8 cellular contexts compared by ENCODE assay signal in the genomic region with DNA sequence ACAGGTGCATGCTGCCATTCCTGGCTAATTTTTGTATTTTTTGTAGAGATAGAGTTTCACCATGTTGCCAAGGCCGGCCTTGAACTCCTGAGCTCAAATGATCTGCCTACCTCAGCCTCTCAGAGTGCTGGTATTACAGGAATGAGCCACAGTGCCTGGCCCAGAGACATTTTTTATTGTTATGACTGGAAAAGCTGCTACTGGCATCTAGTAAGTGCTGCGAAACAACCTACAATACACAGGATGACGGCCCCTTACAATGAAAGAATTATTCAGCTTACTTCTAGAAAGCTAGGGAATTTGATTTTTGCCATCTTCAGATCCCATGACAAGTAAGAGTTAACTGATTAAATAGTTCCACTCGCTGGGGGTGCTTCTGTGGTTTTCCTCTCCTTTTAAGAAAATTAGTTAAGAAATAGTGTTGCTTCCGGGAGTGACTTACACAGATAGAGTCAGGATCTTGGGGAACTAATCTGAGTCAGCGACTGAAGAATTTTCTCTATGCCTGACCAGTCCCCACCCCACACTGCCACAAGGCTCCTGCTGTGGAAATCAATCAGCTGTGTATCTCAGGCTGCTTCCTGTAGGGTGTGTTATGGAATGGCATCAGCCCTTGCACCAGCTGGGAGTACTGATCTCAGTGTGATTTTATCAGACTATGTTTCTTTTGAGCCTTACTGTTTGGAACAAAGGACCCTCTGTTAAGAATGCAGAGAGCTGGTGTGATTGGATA.
DNase-seq lines count a peak whose midpoint lies in the region; ATAC-seq and TF ChIP-seq lines count a peak whose summit lies in the region.

No MANE protein-coding gene starts in this region.

- H3K9me3 ChIP-seq in HCT116 (ENCODE audit: control insufficient read depth in 1 of 2, insufficient read depth in 1 of 2, low read depth in 1 of 2, low read length in 2 of 2): no peaks in the 10 kb centered on the region

- no peaks in the 10 kb centered on the region for H4K20me1 ChIP-seq in HCT116 (ENCODE audit: insufficient read depth)

- H3K36me3 Mint-ChIP-seq in chondrocyte (ENCODE audit: low read depth): peaks cover 3% of the 10 kb centered on the region
- H3K36me3 Mint-ChIP-seq in stimulated activated effector memory CD8-positive, alpha-beta T cell treated with anti-CD3 and anti-CD28 coated beads, Interleukin-12 subunit alpha, Interleukin-12 subunit beta, amount 100 ng/mL, for 72 hours: peaks cover 77% of the 10 kb centered on the region

- CTCF ChIA-PET in HCT116 (lab: Charles Lee): interaction anchor here (0.5 to 1.5 kb wide), 6 partner anchors 10 to 444 kb away, joined by 3 to 12 read pairs (median 4); no protein-coding TSS in a partner anchor

- RAD21 ChIA-PET in HCT116 (lab: Charles Lee; ENCODE audit: low non-redundant PET in 1 of 2, low total read pairs in 2 of 2, uncharacterized antibody in 2 of 2, unreplicated experiment in 2 of 2): no interaction called here

- no peaks in the 10 kb centered on the region for H3K27me3 ChIP-seq in HCT116 (ENCODE audit: insufficient read depth, low read length)

- peak overlapping the region; percentile 98 for H3K27ac Mint-ChIP-seq in chondrocyte (ENCODE audit: unreplicated experiment)
- H3K27ac Mint-ChIP-seq in stimulated activated effector memory CD8-positive, alpha-beta T cell treated with anti-CD3 and anti-CD28 coated beads, Interleukin-12 subunit alpha, Interleukin-12 subunit beta, amount 100 ng/mL, for 72 hours: peak overlapping the region; percentile 88

- H3K9me3 Mint-ChIP-seq in chondrocyte (ENCODE audit: low read depth): no peaks in the 10 kb centered on the region
- no peaks in the 10 kb centered on the region for H3K9me3 Mint-ChIP-seq in stimulated activated effector memory CD8-positive, alpha-beta T cell treated with anti-CD3 and anti-CD28 coated beads, Interleukin-12 subunit alpha, Interleukin-12 subunit beta, amount 100 ng/mL, for 72 hours

- H3K27me3 Mint-ChIP-seq in chondrocyte (ENCODE audit: low read depth): no peaks in the 10 kb centered on the region

- DNase-seq in AG08396 (ENCODE audit: low spot score): peak; percentile 85
- peak; percentile 98 for DNase-seq in HCT116 (ENCODE audit: low read depth, low spot score)
- DNase-seq in SW 1271 (lab: John Stamatoyannopoulos, UW): peak; percentile 78 to 98
- no peak for DNase-seq in chondrocyte (ENCODE audit: low spot score)
- DNase-seq in lower leg skin (ENCODE audit: low spot score in 2 of 2): peak; percentile 78 to 90
- peak in 1 of 2 donors; percentile 48 for DNase-seq in stimulated activated effector memory CD8-positive, alpha-beta T cell treated with anti-CD3 and anti-CD28 coated beads, Interleukin-12 subunit alpha, Interleukin-12 subunit beta, amount 100 ng/mL, for 72 hours (ENCODE audit: low spot score in 2 of 2)

- peak overlapping the region; percentile 59 for H3K4me3 Mint-ChIP-seq in chondrocyte (ENCODE audit: unreplicated experiment)
- peak overlapping the region; percentile 33 for H3K4me3 Mint-ChIP-seq in stimulated activated effector memory CD8-positive, alpha-beta T cell treated with anti-CD3 and anti-CD28 coated beads, Interleukin-12 subunit alpha, Interleukin-12 subunit beta, amount 100 ng/mL, for 72 hours

- peak; percentile 30 for TF ChIP-seq RAD21 in HCT116 (IDR thresholded peaks at IDR 0.05; ENCODE audit: low read depth)

- H3K27ac ChIP-seq in HCT116 (ENCODE audit: low read depth, low read length): peak overlapping the region; percentile 91

- peaks cover 15% of the 10 kb centered on the region for H3K79me2 ChIP-seq in HCT116 (ENCODE audit: insufficient read depth, low read length)

- no peaks in the 10 kb centered on the region for H3K36me3 ChIP-seq in HCT116 (ENCODE audit: control insufficient read depth in 1 of 2, insufficient read depth in 2 of 2, low read length in 2 of 2)

- POLR2A ChIA-PET in HCT116 (lab: Charles Lee): interaction anchor here (0.7 to 3.0 kb wide), 9 partner anchors 8 to 26 kb away, joined by 3 to 21 read pairs (median 4); no protein-coding TSS in a partner anchor

- ATAC-seq in HCT116 (peak; percentile 86), HG03095 (IDR thresholded peaks at IDR 0.05; ENCODE audit: unreplicated experiment) (no peak), GM18520 (IDR thresholded peaks at IDR 0.05; ENCODE audit: unreplicated experiment) (no peak)
- ATAC-seq in stimulated activated effector memory CD8-positive, alpha-beta T cell treated with anti-CD3 and anti-CD28 coated beads, Interleukin-12 subunit alpha, Interleukin-12 subunit beta, amount 100 ng/mL, for 72 hours: peak; percentile 89

- peaks cover 76% of the 10 kb centered on the region for H3K4me1 Mint-ChIP-seq in chondrocyte (ENCODE audit: low read depth)
- peaks cover 71% of the 10 kb centered on the region for H3K4me1 Mint-ChIP-seq in stimulated activated effector memory CD8-positive, alpha-beta T cell treated with anti-CD3 and anti-CD28 coated beads, Interleukin-12 subunit alpha, Interleukin-12 subunit beta, amount 100 ng/mL, for 72 hours

- peaks cover 67 to 78% of the 10 kb centered on the region in 2 experiments for H3K4me1 ChIP-seq in HCT116 (ENCODE audit: control insufficient read depth in 1 of 2, insufficient read depth in 2 of 2, low read length in 2 of 2)

- TF ChIP-seq CTCF in HCT116 (IDR thresholded peaks at IDR 0.05 in 2 of 3, conservative IDR thresholded peaks at IDR 0.05 in 1 of 3; ENCODE audit: borderline replicate concordance in 1 of 3, insufficient read depth in 1 of 3, low read depth in 2 of 3, low read length in 2 of 3) (no peak), chondrocyte (IDR thresholded peaks at IDR 0.05) (peak; percentile 38), lower leg skin (IDR thresholded peaks at IDR 0.05) (no peak)

- peak overlapping the region; percentile 47 for H3K9ac ChIP-seq in HCT116 (ENCODE audit: low read length)

- TF ChIP-seq POLR2A in HCT116 (IDR thresholded peaks at IDR 0.05; ENCODE audit: borderline replicate concordance, extremely low read depth, insufficient read depth, insufficient read length): no peak
- TF ChIP-seq POLR2A in lower leg skin (IDR thresholded peaks at IDR 0.05): no peak

- BruUV-seq in HCT116 (replicated peaks; lab: Mats Ljungman, UMichigan): no TSS peak

- 40 to 48% methylated on average over 6 of the region's 6 CpGs for WGBS in lower leg skin, 2 donors

- H2AFZ ChIP-seq in HCT116 (ENCODE audit: low read depth, low read length, poor library complexity, severe bottlenecking): no peak overlapping the region

- H3K9me2 ChIP-seq in HCT116 (ENCODE audit: insufficient read depth): no peaks in the 10 kb centered on the region

- intact Hi-C loops in HCT116 (cut with micrococcal nuclease): loop anchor here (1.0 to 10.0 kb wide), 2 partner anchors 206 to 1924 kb away; partner anchors contain the start of gene ZC3H12A
- intact Hi-C loops in lower leg skin (cut with DNase I; ENCODE audit: low total_unique reads): no loop called here

- H3K4me3 ChIP-seq in HCT116 (replicated peaks in 1 of 2; ENCODE audit: low read depth in 1 of 2, low read length in 2 of 2) (peak overlapping the region; percentile 15 to 50; a peak in 2 of 4 replicates), lower leg skin (ENCODE audit: low read depth, poor library complexity, severe bottlenecking) (no peak overlapping the region)

- peak overlapping the region; percentile 72 for H3K4me2 ChIP-seq in HCT116 (ENCODE audit: low read length)

TF ChIP-seq in HCT116, 20 proteins besides CTCF, POLR2A, EP300 and RAD21 (continues in another document):
- TF ChIP-seq SP1 (IDR thresholded peaks at IDR 0.05; ENCODE audit: low read depth) (peak; percentile 98), EGR1 (IDR thresholded peaks at IDR 0.05; ENCODE audit: low read depth) (peak; percentile 41; the same call in 1 of the 2 replicates), POLR2AphosphoS5 (IDR thresholded peaks at IDR 0.05; ENCODE audit: low read depth, low read length) (peak; percentile 82), FOSL1 (IDR thresholded peaks at IDR 0.05; ENCODE audit: low read depth) (peak; percentile 94), SRF (IDR thresholded peaks at IDR 0.05; ENCODE audit: low read depth) (peak; percentile 91), EZH2phosphoT487 (IDR thresholded peaks at IDR 0.05; ENCODE audit: borderline replicate concordance) (no peak), SIN3A (IDR thresholded peaks at IDR 0.05; ENCODE audit: low read depth) (peak; percentile 99), EZH2 (IDR thresholded peaks at IDR 0.05) (no peak), ELF1 (IDR thresholded peaks at IDR 0.05; ENCODE audit: borderline replicate concordance, low read depth) (peak; percentile 73; the same call in 1 of the 2 replicates)
- TF ChIP-seq, protein P1, sequence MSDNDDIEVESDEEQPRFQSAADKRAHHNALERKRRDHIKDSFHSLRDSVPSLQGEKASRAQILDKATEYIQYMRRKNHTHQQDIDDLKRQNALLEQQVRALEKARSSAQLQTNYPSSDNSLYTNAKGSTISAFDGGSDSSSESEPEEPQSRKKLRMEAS (IDR thresholded peaks at IDR 0.05): peak; percentile 89
- TF ChIP-seq, protein P2, sequence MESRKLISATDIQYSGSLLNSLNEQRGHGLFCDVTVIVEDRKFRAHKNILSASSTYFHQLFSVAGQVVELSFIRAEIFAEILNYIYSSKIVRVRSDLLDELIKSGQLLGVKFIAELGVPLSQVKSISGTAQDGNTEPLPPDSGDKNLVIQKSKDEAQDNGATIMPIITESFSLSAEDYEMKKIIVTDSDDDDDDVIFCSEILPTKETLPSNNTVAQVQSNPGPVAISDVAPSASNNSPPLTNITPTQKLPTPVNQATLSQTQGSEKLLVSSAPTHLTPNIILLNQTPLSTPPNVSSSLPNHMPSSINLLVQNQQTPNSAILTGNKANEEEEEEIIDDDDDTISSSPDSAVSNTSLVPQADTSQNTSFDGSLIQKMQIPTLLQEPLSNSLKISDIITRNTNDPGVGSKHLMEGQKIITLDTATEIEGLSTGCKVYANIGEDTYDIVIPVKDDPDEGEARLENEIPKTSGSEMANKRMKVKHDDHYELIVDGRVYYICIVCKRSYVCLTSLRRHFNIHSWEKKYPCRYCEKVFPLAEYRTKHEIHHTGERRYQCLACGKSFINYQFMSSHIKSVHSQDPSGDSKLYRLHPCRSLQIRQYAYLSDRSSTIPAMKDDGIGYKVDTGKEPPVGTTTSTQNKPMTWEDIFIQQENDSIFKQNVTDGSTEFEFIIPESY (IDR thresholded peaks at IDR 0.05; ENCODE audit: extremely low read depth, insufficient replicate concordance, low read length): peak; percentile 58
- TF ChIP-seq, protein P3, sequence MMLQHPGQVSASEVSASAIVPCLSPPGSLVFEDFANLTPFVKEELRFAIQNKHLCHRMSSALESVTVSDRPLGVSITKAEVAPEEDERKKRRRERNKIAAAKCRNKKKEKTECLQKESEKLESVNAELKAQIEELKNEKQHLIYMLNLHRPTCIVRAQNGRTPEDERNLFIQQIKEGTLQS (IDR thresholded peaks at IDR 0.05): peak; percentile 85; the same call in 1 of the 2 replicates

Comparison
In these comparisons a context has a peak if more than half of its experiments do, and no peak if none do; other contexts are left out.
1. ATAC-seq: peak in HCT116 (single experiment) and stimulated activated effector memory CD8-positive, alpha-beta T cell treated with anti-CD3 and anti-CD28 coated beads, Interleukin-12 subunit alpha, Interleukin-12 subunit beta, amount 100 ng/mL, for 72 hours (single experiment); none in HG03095 (single experiment) and GM18520 (single experiment).